In genomic region chr11:23211221-23211620, GRCh38 we compare ENCODE assay signal across 23 cellular contexts.
DNase-seq lines count a peak whose midpoint lies in the region; ATAC-seq, FAIRE-seq and TF ChIP-seq lines count a peak whose summit lies in the region.
"Had no signal": no experiment of that assay in that cellular context is flagged by ENCODE, and none has a peak within 500 bp of the region (broad histone marks: within the 10 kb centered on the region; RNA-seq: fewer than 3 reads in every experiment).

No MANE protein-coding gene starts in this region.

- CTCF ChIA-PET in IMR-90 (lab: Yijun Ruan, JAX), result no interaction called here
- CTCF ChIA-PET in activated CD8-positive, alpha-beta memory T cell treated with anti-CD3 and anti-CD28 coated beads, Interleukin-2, amount 10 ng/mL, durations not matched to agents 7 days and 5 days (lab: Charles Lee), result no interaction called here

- no peak overlapping the region for H2AK5ac ChIP-seq in IMR-90 (ENCODE audit: low read depth, low read length)

- H3K18ac ChIP-seq in IMR-90 (ENCODE audit: low read depth, low read length), result no peak overlapping the region

- no peaks in the 10 kb centered on the region for H3K79me1 ChIP-seq in IMR-90 (ENCODE audit: low read depth in 1 of 2, low read length in 2 of 2)

- H3K4me3 ChIP-seq in AG10803 (ENCODE audit: low read length), result no peak overlapping the region
- H3K4me3 ChIP-seq in IMR-90 (ENCODE audit: insufficient read depth, low read depth, low read length), result no peak overlapping the region
- no peak overlapping the region for H3K4me3 ChIP-seq in astrocyte (ENCODE audit: insufficient read depth, low read depth, low read length)
- H3K4me3 ChIP-seq in BE2C (ENCODE audit: low read depth, low read length), result no peak overlapping the region
- H3K4me3 ChIP-seq: BLaER1 treated with 17β-estradiol and CSF1 and Interleukin-3, amounts not matched to agents 10 nM and 100 nM; Peyer's patch had no signal

- H2BK20ac ChIP-seq in IMR-90 (ENCODE audit: low read depth, low read length), result peak overlapping the region; percentile 45; the same call in 1 of the 2 replicates

- no peaks in the 10 kb centered on the region for H3K9me3 ChIP-seq in IMR-90 (ENCODE audit: control insufficient read depth, insufficient read depth, low read length)
- no peaks in the 10 kb centered on the region for H3K9me3 ChIP-seq in astrocyte (ENCODE audit: insufficient read depth, low read depth, low read length)
- H3K9me3 ChIP-seq in BE2C, result no peaks in the 10 kb centered on the region
- H3K9me3 ChIP-seq: BLaER1 treated with 17β-estradiol and CSF1 and Interleukin-3, amounts not matched to agents 10 nM and 100 nM; Peyer's patch; SK-N-SH had no signal

- no peak overlapping the region for H3K23ac ChIP-seq in IMR-90 (ENCODE audit: low read depth, low read length)

- H3K27me3 ChIP-seq in IMR-90 (ENCODE audit: control insufficient read depth, insufficient read depth, low read length) (no peaks in the 10 kb centered on the region), astrocyte (ENCODE audit: insufficient read depth, low read length) (no peaks in the 10 kb centered on the region), foreskin keratinocyte (no peaks in the 10 kb centered on the region), BE2C (no peaks in the 10 kb centered on the region)
- H3K27me3 ChIP-seq: BLaER1 treated with 17β-estradiol and CSF1 and Interleukin-3, amounts not matched to agents 10 nM and 100 nM; Peyer's patch had no signal

- POLR2A ChIA-PET in IMR-90 (lab: Charles Lee; ENCODE audit: unreplicated experiment), result no interaction called here

- H3K27ac ChIP-seq in IMR-90 (ENCODE audit: insufficient read depth, low read length) (no peak overlapping the region), astrocyte (ENCODE audit: low read depth, low read length) (no peak overlapping the region), foreskin keratinocyte (peak overlapping the region; percentile 51)
- H3K27ac ChIP-seq: BLaER1 treated with 17β-estradiol and CSF1 and Interleukin-3, amounts not matched to agents 10 nM and 100 nM; Peyer's patch had no signal

- TF ChIP-seq CTCF in AG10803 (conservative IDR thresholded peaks at IDR 0.05; ENCODE audit: low read length) (no peak), IMR-90 (conservative IDR thresholded peaks at IDR 0.05; ENCODE audit: low read depth, low read length) (no peak), astrocyte (IDR thresholded peaks at IDR 0.05; ENCODE audit: insufficient read depth, low read depth, low read length) (no peak), foreskin keratinocyte (conservative IDR thresholded peaks at IDR 0.05) (no peak), BE2C (IDR thresholded peaks at IDR 0.05; ENCODE audit: low read depth, low read length) (no peak)

- H3K9me3 Mint-ChIP-seq in astrocyte (ENCODE audit: unreplicated experiment), result no peaks in the 10 kb centered on the region
- H3K9me3 Mint-ChIP-seq in activated CD8-positive, alpha-beta memory T cell treated with anti-CD3 and anti-CD28 coated beads, Interleukin-2, amount 10 ng/mL, durations not matched to agents 7 days and 5 days (ENCODE audit: low read depth), result no peaks in the 10 kb centered on the region

- no peak overlapping the region; the same call in 2 of the 3 replicates for H2BK15ac ChIP-seq in IMR-90 (ENCODE audit: low read depth, low read length)

- no peak overlapping the region for H3K4me2 ChIP-seq in IMR-90 (ENCODE audit: low read depth, low read length)
- H3K4me2 ChIP-seq in astrocyte (ENCODE audit: low read length), result no peak overlapping the region
- H3K4me2 ChIP-seq: BLaER1 treated with 17β-estradiol and CSF1 and Interleukin-3, amounts not matched to agents 10 nM and 100 nM; SK-N-SH had no signal

- H3K4me3 Mint-ChIP-seq in astrocyte (ENCODE audit: unreplicated experiment), result no peak overlapping the region
- no peak overlapping the region for H3K4me3 Mint-ChIP-seq in activated CD8-positive, alpha-beta memory T cell treated with anti-CD3 and anti-CD28 coated beads, Interleukin-2, amount 10 ng/mL, durations not matched to agents 7 days and 5 days
- H3K4me3 Mint-ChIP-seq: CD8-positive, alpha-beta T cell had no signal

- no CpG with 5 or more reads among the region's 3 CpGs for WGBS in IMR-90 (ENCODE audit: extremely low coverage in 2 of 2, insufficient read length in 1 of 2), 2 experiments

- no peak for TF ChIP-seq POLR2A in IMR-90 (IDR thresholded peaks at IDR 0.05; ENCODE audit: low read depth, low read length)

- H3K36me3 Mint-ChIP-seq in astrocyte (ENCODE audit: low read depth, unreplicated experiment), result no peaks in the 10 kb centered on the region
- H3K36me3 Mint-ChIP-seq in activated CD8-positive, alpha-beta memory T cell treated with anti-CD3 and anti-CD28 coated beads, Interleukin-2, amount 10 ng/mL, durations not matched to agents 7 days and 5 days, result no peaks in the 10 kb centered on the region
- H3K36me3 Mint-ChIP-seq: CD8-positive, alpha-beta T cell had no signal

- H3K4ac ChIP-seq in IMR-90 (ENCODE audit: low read depth, low read length), result no peak overlapping the region

- BruUV-seq in IMR-90 (replicated peaks; lab: Mats Ljungman, UMichigan), result no TSS peak

- intact Hi-C loops in IMR-90 (cut with micrococcal nuclease), result no loop called here
- intact Hi-C loops in cardiac septum (cut with DNase I), result no loop called here

- dilution Hi-C loops in IMR-90 (cut with HindIII; ENCODE audit: low sequenced_read_pairs, unreplicated experiment), result no loop called here

- H2AFZ ChIP-seq in IMR-90 (replicated peaks; ENCODE audit: low read length, poor library complexity), result no peak overlapping the region
- no peak overlapping the region for H2AFZ ChIP-seq in astrocyte (ENCODE audit: low read depth, low read length)

- H3K9ac ChIP-seq in IMR-90 (ENCODE audit: low read depth, low read length), result no peak overlapping the region
- no peak overlapping the region for H3K9ac ChIP-seq in astrocyte (ENCODE audit: low read length)
- H3K9ac ChIP-seq: BLaER1 treated with 17β-estradiol and CSF1 and Interleukin-3, amounts not matched to agents 10 nM and 100 nM; SK-N-SH had no signal

- H2BK5ac ChIP-seq in IMR-90 (ENCODE audit: low read depth, low read length, poor library complexity, severe bottlenecking), result no peak overlapping the region

- H3K14ac ChIP-seq in IMR-90 (replicated peaks; ENCODE audit: low read depth, low read length), result no peak overlapping the region; the same call in 1 of the 2 replicates

- no peak overlapping the region for H3K56ac ChIP-seq in IMR-90 (ENCODE audit: extremely low read depth, insufficient read depth, low read length)

- no peaks in the 10 kb centered on the region for H3K9me1 ChIP-seq in IMR-90 (ENCODE audit: insufficient read depth, low read length)

- H3K27ac Mint-ChIP-seq in astrocyte (ENCODE audit: unreplicated experiment), result no peak overlapping the region
- H3K27ac Mint-ChIP-seq in activated CD8-positive, alpha-beta memory T cell treated with anti-CD3 and anti-CD28 coated beads, Interleukin-2, amount 10 ng/mL, durations not matched to agents 7 days and 5 days, result no peak overlapping the region
- H3K27ac Mint-ChIP-seq: CD8-positive, alpha-beta T cell had no signal

- no peaks in the 10 kb centered on the region for H3K79me2 ChIP-seq in astrocyte (ENCODE audit: insufficient read depth, low read length)

- no peak overlapping the region for H2AK9ac ChIP-seq in IMR-90 (replicated peaks; ENCODE audit: low read depth, low read length, poor library complexity)

- TF ChIP-seq RAD21 in IMR-90 (IDR thresholded peaks at IDR 0.05; ENCODE audit: low read length), result no peak

- H3K36me3 ChIP-seq in IMR-90 (ENCODE audit: control insufficient read depth, insufficient read depth, low read length) (no peaks in the 10 kb centered on the region), astrocyte (ENCODE audit: insufficient read depth, low read length) (no peaks in the 10 kb centered on the region), BE2C (no peaks in the 10 kb centered on the region)
- H3K36me3 ChIP-seq: BLaER1 treated with 17β-estradiol and CSF1 and Interleukin-3, amounts not matched to agents 10 nM and 100 nM; Peyer's patch had no signal

- no peaks in the 10 kb centered on the region for H3K4me1 ChIP-seq in IMR-90 (ENCODE audit: control insufficient read depth, insufficient read depth, low read length)
- H3K4me1 ChIP-seq in astrocyte (ENCODE audit: insufficient read depth, low read length), result peaks cover 9% of the 10 kb centered on the region
- peaks cover 19% of the 10 kb centered on the region for H3K4me1 ChIP-seq in foreskin keratinocyte
- no peaks in the 10 kb centered on the region for H3K4me1 ChIP-seq in BE2C
- H3K4me1 ChIP-seq: Peyer's patch had no signal

- H2BK120ac ChIP-seq in IMR-90 (ENCODE audit: low read depth, low read length), result no peak overlapping the region

- no peak overlapping the region for H4K91ac ChIP-seq in IMR-90 (ENCODE audit: insufficient read depth, low read depth, low read length)

- H4K20me1 ChIP-seq in IMR-90 (ENCODE audit: insufficient read depth, low read length) (no peaks in the 10 kb centered on the region), astrocyte (ENCODE audit: insufficient read depth, low read length) (no peaks in the 10 kb centered on the region)
- H4K20me1 ChIP-seq: BLaER1 treated with 17β-estradiol and CSF1 and Interleukin-3, amounts not matched to agents 10 nM and 100 nM had no signal

- in situ Hi-C loops in IMR-90 (cut with MboI; ENCODE audit: low sequenced_read_pairs), result no loop called here

- no peak overlapping the region for H4K5ac ChIP-seq in IMR-90 (ENCODE audit: low read depth, low read length)

- peaks cover 17% of the 10 kb centered on the region for H3K4me1 Mint-ChIP-seq in astrocyte (ENCODE audit: low read depth, unreplicated experiment)
- no peaks in the 10 kb centered on the region for H3K4me1 Mint-ChIP-seq in activated CD8-positive, alpha-beta memory T cell treated with anti-CD3 and anti-CD28 coated beads, Interleukin-2, amount 10 ng/mL, durations not matched to agents 7 days and 5 days

- no peaks in the 10 kb centered on the region for H3K27me3 Mint-ChIP-seq in astrocyte (ENCODE audit: low read depth, unreplicated experiment)
- no peaks in the 10 kb centered on the region for H3K27me3 Mint-ChIP-seq in activated CD8-positive, alpha-beta memory T cell treated with anti-CD3 and anti-CD28 coated beads, Interleukin-2, amount 10 ng/mL, durations not matched to agents 7 days and 5 days

- DNase-seq in AG10803 (ENCODE audit: low read depth) (peak; percentile 16), IMR-90 (no peak), astrocyte (ENCODE audit: low read depth) (peak; percentile 44), foreskin keratinocyte (peak; percentile 74 to 88), BE2C (no peak), cardiac septum (ENCODE audit: low spot score) (no peak)
- no peak for DNase-seq in activated CD8-positive, alpha-beta memory T cell treated with anti-CD3 and anti-CD28 coated beads, Interleukin-2, amount 10 ng/mL, durations not matched to agents 7 days and 5 days
- DNase-seq: CD8-positive, alpha-beta T cell; DMS53; H7; MM.1S; NCI-H1092 treated with DMSO at 0.1 percent for 48 hours; NCI-H146; NCI-H2029 treated with DMSO at 0.1 percent for 48 hours; NCI-H2171 treated with DMSO at 0.1 percent for 48 hours; NCI-H446; NCI-H69; NK-92 treated with Interleukin-12 subunit alpha and Interleukin-12 subunit beta, amount 100 ng/mL, for 24 hours; Peyer's patch; SHP77; SK-N-SH had no signal

- H4K8ac ChIP-seq in IMR-90 (ENCODE audit: low read depth in 2 of 2, low read length in 2 of 2), result no peak overlapping the region

- no peak for ATAC-seq in IMR-90 (ENCODE audit: low read depth)
- peak; percentile 85 for ATAC-seq in foreskin keratinocyte
- no peak for ATAC-seq in activated CD8-positive, alpha-beta memory T cell treated with anti-CD3 and anti-CD28 coated beads, Interleukin-2, amount 10 ng/mL, durations not matched to agents 7 days and 5 days
- ATAC-seq: CD8-positive, alpha-beta T cell had no signal

- FAIRE-seq in astrocyte (lab: Jason Lieb, UNC), result no peak
- FAIRE-seq: A204.1 had no signal

Comparison
In these comparisons a context has a peak if more than half of its experiments do, and no peak if none do; other contexts are left out.
1. DNase-seq: peak in AG10803 (single experiment), astrocyte (single experiment) and foreskin keratinocyte (2 of 2); none in IMR-90 (single experiment), BE2C (single experiment), cardiac septum (single experiment) and activated CD8-positive, alpha-beta memory T cell treated with anti-CD3 and anti-CD28 coated beads, Interleukin-2, amount 10 ng/mL, durations not matched to agents 7 days and 5 days (single experiment).